24 cellular contexts compared by ENCODE assay signal in genomic region chr20:52054123-52054522, GRCh38.
DNase-seq lines count a peak whose midpoint lies in the region; ATAC-seq lines count a peak whose summit lies in the region.
"Had no signal": no experiment of that assay in that cellular context is flagged by ENCODE, and none has a peak within 500 bp of the region (broad histone marks: within the 10 kb centered on the region; RNA-seq: fewer than 3 reads in every experiment).

No MANE protein-coding gene starts in this region.

- no peaks in the 10 kb centered on the region for H3K27me3 ChIP-seq in effector memory CD4-positive, alpha-beta T cell (replicated peaks; ENCODE audit: control insufficient read depth, insufficient read depth, low read length, poor library complexity, severe bottlenecking)
- H3K27me3 ChIP-seq: gastrocnemius medialis, left lung had no signal

- H3K9me3 ChIP-seq in effector memory CD4-positive, alpha-beta T cell (ENCODE audit: control insufficient read depth, low read length): peaks cover 8% of the 10 kb centered on the region
- H3K9me3 ChIP-seq: gastrocnemius medialis had no signal

- peak; percentile 72 for ATAC-seq in stimulated activated naive CD8-positive, alpha-beta T cell treated with anti-CD3 and anti-CD28 coated beads, Interleukin-15, amount 100 ng/mL, for 72 hours
- ATAC-seq in HG03439 (IDR thresholded peaks at IDR 0.05; ENCODE audit: unreplicated experiment): no peak
- ATAC-seq: gastrocnemius medialis; left lung; stimulated activated memory B cell treated with anti-CD40 and anti-IgM and Interleukin-4, amounts not matched to agents 10 μg/mL and 1 μg/mL and 100 μg/mL, for 72 hours had no signal

- no peaks in the 10 kb centered on the region for H3K36me3 ChIP-seq in effector memory CD4-positive, alpha-beta T cell (ENCODE audit: control insufficient read depth, insufficient read depth, low read length)
- H3K36me3 ChIP-seq: gastrocnemius medialis, left lung, WERI-Rb-1 had no signal

- H3K4me1 ChIP-seq in effector memory CD4-positive, alpha-beta T cell (ENCODE audit: control insufficient read depth, insufficient read depth, low read length, poor library complexity, severe bottlenecking): no peaks in the 10 kb centered on the region
- H3K4me1 ChIP-seq: gastrocnemius medialis, left lung had no signal

- H3K27ac ChIP-seq in effector memory CD4-positive, alpha-beta T cell (ENCODE audit: insufficient read depth, low read length, poor library complexity, severe bottlenecking): no peak overlapping the region
- H3K27ac ChIP-seq: gastrocnemius medialis, left lung, WERI-Rb-1 had no signal

- no peak overlapping the region for H3K4me3 ChIP-seq in effector memory CD4-positive, alpha-beta T cell (ENCODE audit: insufficient read depth, low read depth, low read length, poor library complexity, severe bottlenecking)
- H3K4me3 ChIP-seq: gastrocnemius medialis, left lung had no signal

- peaks cover 13 to 18% of the 10 kb centered on the region in 2 donors for H3K9me3 Mint-ChIP-seq in stimulated activated naive CD8-positive, alpha-beta T cell treated with anti-CD3 and anti-CD28 coated beads, Interleukin-15, amount 100 ng/mL, for 72 hours

- H3K27me3 Mint-ChIP-seq in stimulated activated naive CD8-positive, alpha-beta T cell treated with anti-CD3 and anti-CD28 coated beads, Interleukin-15, amount 100 ng/mL, for 72 hours: no peaks in the 10 kb centered on the region

- no peak overlapping the region for H3K27ac Mint-ChIP-seq in stimulated activated naive CD8-positive, alpha-beta T cell treated with anti-CD3 and anti-CD28 coated beads, Interleukin-15, amount 100 ng/mL, for 72 hours
- H3K27ac Mint-ChIP-seq: activated T-helper 2 cell treated with anti-CD3 and anti-CD28 coated beads, Interferon-gamma antibody, Interleukin-2, Interleukin-4, amounts not matched to agents 10 μg/mL and 5 μg/mL and 100 μg/mL, durations not matched to agents 14 hours and 24 hours and 36 hours; naive B cell; stimulated activated memory B cell treated with anti-CD40 and anti-IgM and Interleukin-4, amounts not matched to agents 10 μg/mL and 1 μg/mL and 100 μg/mL, for 72 hours; T-helper 2 cell treated with Interferon-gamma antibody and Interleukin-4, amounts not matched to agents 5 μg/mL and 100 μg/mL, for 36 hours had no signal

- no peak overlapping the region for H3K4me3 Mint-ChIP-seq in stimulated activated naive CD8-positive, alpha-beta T cell treated with anti-CD3 and anti-CD28 coated beads, Interleukin-15, amount 100 ng/mL, for 72 hours
- H3K4me3 Mint-ChIP-seq: H9; naive B cell; stimulated activated memory B cell treated with anti-CD40 and anti-IgM and Interleukin-4, amounts not matched to agents 10 μg/mL and 1 μg/mL and 100 μg/mL, for 72 hours; T-helper 2 cell treated with Interferon-gamma antibody and Interleukin-4, amounts not matched to agents 5 μg/mL and 100 μg/mL, for 36 hours had no signal

- peak; percentile 25 for DNase-seq in activated naive CD4-positive, alpha-beta T cell treated with Interleukin-2 at 50 U/mL for 16 hours
- DNase-seq in activated naive CD4-positive, alpha-beta T cell treated with anti-CD3 and anti-CD28 coated beads, Interleukin-2, amount 50 U/mL, for 16 hours: no peak
- DNase-seq in RPMI8226 (peak; percentile 32), NOMO-1 treated with dmso at 0.1 percent for 144 hours (lab: John Stamatoyannopoulos, UW; ENCODE audit: unreplicated experiment) (no peak)
- peak in 2 of 3 donors; percentile 1 to 4 for DNase-seq in effector memory CD4-positive, alpha-beta T cell
- no peak for DNase-seq in stimulated activated naive CD8-positive, alpha-beta T cell treated with anti-CD3 and anti-CD28 coated beads, Interleukin-15, amount 100 ng/mL, for 72 hours
- DNase-seq: C1 segment of cervical spinal cord; gastrocnemius medialis; H9; hippocampal formation; Karpas-422; left lung; mesendoderm; naive B cell; NCI-H1694; NCI-H2171 treated with DMSO at 0.1 percent for 48 hours; NCI-H526; SK-N-SH; stimulated activated CD4-positive, alpha-beta T cell treated with anti-CD3 and anti-CD28 coated beads, Interleukin-2, amount 100 ng/mL, for 24 hours; WERI-Rb-1 had no signal

- H3K4me1 Mint-ChIP-seq in stimulated activated naive CD8-positive, alpha-beta T cell treated with anti-CD3 and anti-CD28 coated beads, Interleukin-15, amount 100 ng/mL, for 72 hours: peaks cover 13% of the 10 kb centered on the region
- H3K4me1 Mint-ChIP-seq: naive B cell; stimulated activated memory B cell treated with anti-CD40 and anti-IgM and Interleukin-4, amounts not matched to agents 10 μg/mL and 1 μg/mL and 100 μg/mL, for 72 hours had no signal

Comparison
In these comparisons a context has a peak if more than half of its experiments do, and no peak if none do; other contexts are left out.
1. DNase-seq: peak in activated naive CD4-positive, alpha-beta T cell treated with Interleukin-2 at 50 U/mL for 16 hours (single experiment), RPMI8226 (single experiment) and effector memory CD4-positive, alpha-beta T cell (2 of 3); none in activated naive CD4-positive, alpha-beta T cell treated with anti-CD3 and anti-CD28 coated beads, Interleukin-2, amount 50 U/mL, for 16 hours (single experiment), stimulated activated naive CD8-positive, alpha-beta T cell treated with anti-CD3 and anti-CD28 coated beads, Interleukin-15, amount 100 ng/mL, for 72 hours (0 of 2) and NOMO-1 treated with dmso at 0.1 percent for 144 hours (single experiment).